8 cellular contexts compared by ENCODE assay signal in genomic region chr6:87588756-87589407, GRCh38. TPM values are rescaled to one million over a fixed set of nuclear protein-coding genes. Genes with fewer than 3 reads are reported as not detected.
A peak's percentile ranks its signal among the peaks of the same experiment; 100 is the strongest.
DNase-seq lines count a peak whose midpoint lies in the region; FAIRE-seq and TF ChIP-seq lines count a peak whose summit lies in the region.

No MANE protein-coding gene starts in this region.

- H3K4me1 ChIP-seq in Caco-2, result peaks cover 24% of the 10 kb centered on the region
- H3K4me1 ChIP-seq in PC-9 (replicated peaks; ENCODE audit: insufficient read depth), result peaks cover 11% of the 10 kb centered on the region

- intact Hi-C loops in Caco-2 (cut with micrococcal nuclease; ENCODE audit: unreplicated experiment), result no loop called here
- intact Hi-C loops in PC-9 (cut with micrococcal nuclease; ENCODE audit: unreplicated experiment), result no loop called here

- H3K79me2 ChIP-seq in PC-9 (ENCODE audit: low read depth), result peaks cover 79% of the 10 kb centered on the region

- no peaks in the 10 kb centered on the region for H4K20me1 ChIP-seq in PC-9 (ENCODE audit: insufficient read depth)

- no peaks in the 10 kb centered on the region for H3K9me3 Mint-ChIP-seq in Caco-2 (ENCODE audit: unreplicated experiment)
- no peaks in the 10 kb centered on the region for H3K9me3 Mint-ChIP-seq in osteocyte (ENCODE audit: unreplicated experiment)

- peak overlapping the region; percentile 93 for H3K4me3 Mint-ChIP-seq in Caco-2 (ENCODE audit: unreplicated experiment)
- H3K4me3 Mint-ChIP-seq in osteocyte (ENCODE audit: unreplicated experiment), result peak overlapping the region; percentile 84

- H2AFZ ChIP-seq in PC-9, result peak overlapping the region; percentile 98

- H3K4me2 ChIP-seq in PC-9, result peak overlapping the region; percentile 83

- CTCF ChIA-PET in Caco-2 (lab: Charles Lee) (interaction anchor here (0.7 to 0.8 kb wide), 2 partner anchors 99 to 522 kb away, joined by 4 to 5 read pairs; no protein-coding TSS in a partner anchor), PC-9 (lab: Charles Lee) (interaction anchor here (0.6 kb wide), 1 partner anchor 888 kb away, joined by 9 read pairs; no protein-coding TSS in a partner anchor)

- H3K27me3 ChIP-seq in Caco-2 (replicated peaks; ENCODE audit: control insufficient read depth, insufficient read depth, low read length) (no peaks in the 10 kb centered on the region), PC-9 (ENCODE audit: insufficient read depth, low read depth) (no peaks in the 10 kb centered on the region)

- H3K9me3 ChIP-seq in Caco-2 (no peaks in the 10 kb centered on the region), PC-9 (ENCODE audit: insufficient read depth, low read depth) (no peaks in the 10 kb centered on the region)

- DNase-seq in Caco-2, result no peak
- no peak for DNase-seq in PC-9
- DNase-seq in epithelial cell of prostate (ENCODE audit: low read depth, low spot score), result no peak
- no peak for DNase-seq in osteocyte (ENCODE audit: extremely low spot score, unreplicated experiment)
- DNase-seq in T-helper 9 cell, result no peak
- DNase-seq in D721Med (ENCODE audit: insufficient read length, low spot score), result no peak
- no peak for DNase-seq in COR-L47 (lab: John Stamatoyannopoulos, UW)
- no peak for DNase-seq in UCSD-AML1 (lab: John Stamatoyannopoulos, UW; ENCODE audit: unreplicated experiment)

- H3K36me3 Mint-ChIP-seq in Caco-2 (ENCODE audit: insufficient read depth, unreplicated experiment), result peaks cover 15% of the 10 kb centered on the region
- peaks cover 4% of the 10 kb centered on the region for H3K36me3 Mint-ChIP-seq in osteocyte (ENCODE audit: unreplicated experiment)

- H3K9me2 ChIP-seq in PC-9 (ENCODE audit: insufficient read depth), result no peaks in the 10 kb centered on the region

- H3F3A ChIP-seq in PC-9 (ENCODE audit: insufficient read depth, low read depth), result no peaks in the 10 kb centered on the region

- no peak for FAIRE-seq in D721Med (lab: Jason Lieb, UNC)

- BruUV-seq in Caco-2 (replicated peaks; lab: Mats Ljungman, UMichigan), result no TSS peak
- TSS peak; percentile 67 for BruUV-seq in PC-9 (replicated peaks; lab: Mats Ljungman, UMichigan)

- H3K4me3 ChIP-seq in Caco-2 (ENCODE audit: low read depth, low read length) (peak overlapping the region; percentile 73), PC-9 (peak overlapping the region; percentile 75)

- TF ChIP-seq CTCF in Caco-2 (IDR thresholded peaks at IDR 0.05; ENCODE audit: insufficient read depth in 1 of 2, low read depth in 1 of 2, low read length in 1 of 2, severe bottlenecking in 1 of 2, unreplicated experiment in 1 of 2) (no peak), PC-9 (conservative IDR thresholded peaks at IDR 0.05) (no peak), osteocyte (IDR thresholded peaks at IDR 0.05) (no peak), D721Med (IDR thresholded peaks at IDR 0.05; ENCODE audit: insufficient read depth, missing control alignments) (no peak)

- POLR2A ChIA-PET in Caco-2 (lab: Charles Lee) (interaction anchor here (0.7 to 1.0 kb wide), 3 partner anchors 17 to 116 kb away, joined by 3 read pairs; partner anchors contain the start of gene AKIRIN2), PC-9 (lab: Charles Lee; ENCODE audit: unreplicated experiment) (interaction anchor here (0.6 to 0.7 kb wide), 2 partner anchors 242 to 487 kb away, joined by 3 read pairs; no protein-coding TSS in a partner anchor)

- H3K4me1 Mint-ChIP-seq in Caco-2 (ENCODE audit: low read depth, unreplicated experiment) (peaks cover 15% of the 10 kb centered on the region), osteocyte (ENCODE audit: unreplicated experiment) (peaks cover 49% of the 10 kb centered on the region)

- H3K27ac ChIP-seq in PC-9 (0 out of 2 replicates have a peak overlapping the region, but pooled peaks have one; percentile 27), epithelial cell of prostate (peak overlapping the region; percentile 55)

- no peaks in the 10 kb centered on the region for H3K36me3 ChIP-seq in Caco-2 (ENCODE audit: control insufficient read depth, insufficient read depth, low read length)
- no peaks in the 10 kb centered on the region for H3K36me3 ChIP-seq in PC-9 (ENCODE audit: low read depth)

- H3K27ac Mint-ChIP-seq in Caco-2 (ENCODE audit: unreplicated experiment), result peak overlapping the region; percentile 91
- peak overlapping the region; percentile 93 for H3K27ac Mint-ChIP-seq in osteocyte (ENCODE audit: unreplicated experiment)

- no peaks in the 10 kb centered on the region for H3K27me3 Mint-ChIP-seq in Caco-2 (ENCODE audit: insufficient read depth, unreplicated experiment)
- no peaks in the 10 kb centered on the region for H3K27me3 Mint-ChIP-seq in osteocyte (ENCODE audit: unreplicated experiment)

RNA-seq across cellular contexts. Expression of gene RARS2, which starts 0.9 kb away (rescaled TPM):
- total RNA-seq in Caco-2 (2022) (32.0 and 37.4 TPM in 2 replicates), PC-9 (2021) (22.6 and 34.6 TPM in 2 replicates), osteocyte (40.1 and 42.0 TPM in 2 replicates)

RNA-seq across cellular contexts. Expression of gene ORC3, which starts 1.1 kb away (rescaled TPM):
- total RNA-seq in Caco-2 (2022), result 33.8 and 34.5 TPM in 2 replicates
- 19.8 and 24.3 TPM in 2 replicates for total RNA-seq in PC-9 (2021)
- total RNA-seq in osteocyte, result 21.4 and 22.0 TPM in 2 replicates
